ENCODE assay signal across 8 cellular contexts in the genomic region with DNA sequence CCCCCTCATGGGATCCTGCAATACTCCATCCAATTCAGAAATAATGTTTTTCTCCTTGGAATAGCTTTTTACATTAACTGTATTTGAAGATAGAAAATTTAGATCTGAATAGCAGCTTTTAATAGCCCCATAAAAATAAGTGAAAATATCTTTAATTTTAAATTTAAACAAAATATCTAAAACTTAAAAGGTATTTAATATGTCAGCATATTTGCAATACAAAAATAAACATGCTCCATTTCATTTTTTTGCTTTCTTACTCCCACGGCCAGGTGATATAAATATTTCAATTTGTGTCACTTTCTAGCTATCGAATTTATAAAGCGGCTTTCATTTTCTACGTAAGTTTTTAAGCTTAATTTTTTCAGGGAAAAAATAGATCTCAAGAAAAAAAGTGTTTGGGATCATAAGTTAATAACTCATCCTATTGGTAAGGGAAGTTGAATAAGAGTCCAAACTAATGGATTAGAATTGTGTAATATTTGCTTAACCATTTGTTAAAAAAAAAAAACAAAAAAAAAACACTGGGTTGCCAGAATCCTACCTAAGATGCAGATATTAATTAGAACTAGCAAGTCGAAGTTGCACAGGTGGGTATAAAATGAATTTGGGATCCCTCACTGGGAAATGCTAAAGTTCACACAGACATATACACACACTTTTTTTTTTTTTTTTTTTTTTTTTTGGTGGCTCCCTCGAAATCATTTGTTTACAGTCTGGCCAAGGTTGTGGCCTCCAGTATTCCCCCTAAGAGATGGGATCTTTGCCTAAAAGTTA. TPM values are rescaled to one million over a fixed set of nuclear protein-coding genes. Genes with fewer than 3 reads are reported as not detected.
DNase-seq lines count a peak whose midpoint lies in the region; ATAC-seq, FAIRE-seq and TF ChIP-seq lines count a peak whose summit lies in the region.

No MANE protein-coding gene starts in this region.

- H3K4me1 ChIP-seq in K562 (replicated peaks in 1 of 2; ENCODE audit: control insufficient read depth in 2 of 2, insufficient read depth in 2 of 2, low read length in 2 of 2) (peaks cover 11 to 36% of the 10 kb centered on the region in 2 experiments; a peak in 4 of 5 replicates), upper lobe of right lung (peaks cover 44% of the 10 kb centered on the region)

- intact Hi-C loops in K562 (cut with micrococcal nuclease) = loop anchor here (2.0 to 5.0 kb wide), 2 partner anchors 37 to 92 kb away; no protein-coding TSS in a partner anchor
- intact Hi-C loops in upper lobe of right lung (cut with DNase I) = no loop called here

- FAIRE-seq in K562 (lab: Jason Lieb, UNC) = no peak
- FAIRE-seq in GM12891 (lab: Jason Lieb, UNC) = no peak

- H3K4me3 ChIP-seq in K562 (peak overlapping the region; percentile 52), upper lobe of right lung (peak overlapping the region; percentile 76)

- H3K9me3 ChIP-seq in K562 (replicated peaks; ENCODE audit: control insufficient read depth, insufficient read depth, low read depth, low read length) = no peaks in the 10 kb centered on the region
- H3K9me3 ChIP-seq in upper lobe of right lung = no peaks in the 10 kb centered on the region

- DNase-seq in activated naive CD4-positive, alpha-beta T cell treated with anti-CD3 and anti-CD28 coated beads, Interleukin-2, amount 50 U/mL, for 16 hours = no peak
- no peak for DNase-seq in K562 (ENCODE audit: extremely low read depth in 1 of 4, low spot score in 3 of 4)
- DNase-seq in memory B cell (ENCODE audit: low spot score in 2 of 2) = no peak
- DNase-seq in upper lobe of right lung = no peak
- no peak for DNase-seq in GM12891 (ENCODE audit: insufficient read length, low spot score)
- no peak for DNase-seq in dermis blood vessel endothelial cell
- no peak for DNase-seq in activated CD4-positive, alpha-beta T cell treated with anti-CD3 and anti-CD28 coated beads, Interleukin-2, amount 50 U/mL, for 48 hours

- CTCF ChIA-PET in K562 (lab: Yijun Ruan, JAX; ENCODE audit: low intra/inter-chr PET ratio) = no interaction called here

- H3K36me3 Mint-ChIP-seq in activated naive CD4-positive, alpha-beta T cell treated with anti-CD3 and anti-CD28 coated beads, Interleukin-2, amount 50 U/mL, for 24 hours = peaks cover 8% of the 10 kb centered on the region
- H3K36me3 Mint-ChIP-seq in memory B cell = peaks cover 16% of the 10 kb centered on the region

- peaks cover 47% of the 10 kb centered on the region for H3K4me1 Mint-ChIP-seq in activated naive CD4-positive, alpha-beta T cell treated with anti-CD3 and anti-CD28 coated beads, Interleukin-2, amount 50 U/mL, for 24 hours
- H3K4me1 Mint-ChIP-seq in memory B cell = peaks cover 16% of the 10 kb centered on the region

- H3K27ac ChIP-seq in K562 (ENCODE audit: extremely low read depth, low read depth, low read length) (peak overlapping the region; percentile 99), upper lobe of right lung (peak overlapping the region; percentile 99)

- H3K27ac Mint-ChIP-seq in activated naive CD4-positive, alpha-beta T cell treated with anti-CD3 and anti-CD28 coated beads, Interleukin-2, amount 50 U/mL, for 24 hours = peak overlapping the region; percentile 99
- peak overlapping the region; percentile 99 for H3K27ac Mint-ChIP-seq in memory B cell

- no peak for TF ChIP-seq CTCF in K562 (IDR thresholded peaks at IDR 0.05 in 2 of 3, conservative IDR thresholded peaks at IDR 0.05 in 1 of 3; ENCODE audit: insufficient read depth in 2 of 3, low read depth in 1 of 3, low read length in 3 of 3)
- no peak for TF ChIP-seq CTCF in upper lobe of right lung (IDR thresholded peaks at IDR 0.05)

- H4K20me1 ChIP-seq in K562 (replicated peaks; ENCODE audit: control insufficient read depth, insufficient read depth, low read length) = peaks cover 8% of the 10 kb centered on the region

- H3K79me2 ChIP-seq in K562 (ENCODE audit: control insufficient read depth, insufficient read depth, low read length) = peaks cover 74% of the 10 kb centered on the region

- peak overlapping the region; percentile 84 to 99; a peak in 3 of 4 replicates for H3K9ac ChIP-seq in K562 (ENCODE audit: insufficient read depth in 1 of 2, low read depth in 2 of 2, low read length in 2 of 2)

- POLR2A ChIA-PET in K562 (lab: Yijun Ruan, JAX) = interaction anchor here (0.6 to 1.6 kb wide), 10 partner anchors 10 to 164 kb away, joined by 3 to 7 read pairs (median 3); no protein-coding TSS in a partner anchor

- H3K27me3 ChIP-seq in K562 (ENCODE audit: control insufficient read depth in 2 of 2, insufficient read depth in 2 of 2, low read length in 2 of 2) = no peaks in the 10 kb centered on the region
- H3K27me3 ChIP-seq in upper lobe of right lung = no peaks in the 10 kb centered on the region

- no peak for TF ChIP-seq RAD21 in K562 (CRISPR knock-in tag; conservative IDR thresholded peaks at IDR 0.05 in 1 of 2, IDR thresholded peaks at IDR 0.05 in 1 of 2)

- in situ Hi-C loops in K562 (cut with MboI) = no loop called here

- BruUV-seq in K562 (replicated peaks; lab: Mats Ljungman, UMichigan) = no TSS peak

- H3K4me2 ChIP-seq in K562 (ENCODE audit: insufficient read depth, low read length) = peak overlapping the region; percentile 90

- 10% methylated on average over 6 of the region's 6 CpGs for WGBS in K562 (ENCODE audit: insufficient coverage, low coverage, missing lambda C conversion rate)

- H2AFZ ChIP-seq in K562 (ENCODE audit: low read depth, low read length) = peak overlapping the region; percentile 86; the same call in 1 of the 2 replicates

- no peak for TF ChIP-seq EP300 in K562 (IDR thresholded peaks at IDR 0.05; ENCODE audit: low read length)

- H3K36me3 ChIP-seq in K562 (ENCODE audit: control insufficient read depth, insufficient read depth, low read length) (peaks cover 38% of the 10 kb centered on the region), upper lobe of right lung (no peaks in the 10 kb centered on the region)

- no peaks in the 10 kb centered on the region for H3K27me3 Mint-ChIP-seq in activated naive CD4-positive, alpha-beta T cell treated with anti-CD3 and anti-CD28 coated beads, Interleukin-2, amount 50 U/mL, for 24 hours
- H3K27me3 Mint-ChIP-seq in memory B cell = no peaks in the 10 kb centered on the region

- H3K4me3 Mint-ChIP-seq in activated naive CD4-positive, alpha-beta T cell treated with anti-CD3 and anti-CD28 coated beads, Interleukin-2, amount 50 U/mL, for 24 hours = peak overlapping the region; percentile 99
- peak overlapping the region; percentile 97 for H3K4me3 Mint-ChIP-seq in memory B cell

- ATAC-seq in K562 (no peak), memory B cell (ENCODE audit: low read depth) (no peak), upper lobe of right lung (no peak)

- peaks cover 11% of the 10 kb centered on the region for H3K9me1 ChIP-seq in K562 (ENCODE audit: control insufficient read depth, insufficient read depth, low read length)

- no peaks in the 10 kb centered on the region for H3K9me3 Mint-ChIP-seq in activated naive CD4-positive, alpha-beta T cell treated with anti-CD3 and anti-CD28 coated beads, Interleukin-2, amount 50 U/mL, for 24 hours
- no peaks in the 10 kb centered on the region for H3K9me3 Mint-ChIP-seq in memory B cell

- TF ChIP-seq POLR2A in K562 (conservative IDR thresholded peaks at IDR 0.05) = no peak
- no peak for TF ChIP-seq POLR2A in GM12891 (IDR thresholded peaks at IDR 0.05; ENCODE audit: low read depth, low read length)

TF ChIP-seq in K562, 482 proteins besides CTCF, POLR2A, EP300 and RAD21 (continues in another document):
- no peak for TF ChIP-seq CREB5 (CRISPR knock-in tag; IDR thresholded peaks at IDR 0.05)

TF ChIP-seq in GM12891, 5 proteins besides CTCF, POLR2A, EP300 and RAD21:
- TF ChIP-seq POLR2AphosphoS5 (IDR thresholded peaks at IDR 0.05; ENCODE audit: low read depth, low read length) = no peak
- no peak for TF ChIP-seq SPI1 (IDR thresholded peaks at IDR 0.05; ENCODE audit: low read depth, low read length)
- TF ChIP-seq PAX5 (IDR thresholded peaks at IDR 0.05; ENCODE audit: insufficient read depth, low read length, severe bottlenecking) = no peak

RNA-seq across cellular contexts. Expression of gene PPP2R5C, which starts 47.6 kb away (rescaled TPM):
- 275 and 554 TPM in 2 replicates for total RNA-seq in K562 (2011; cell fraction: chromatin; rRNA removed; ENCODE audit: low replicate concordance)
- 143 and 198 TPM in 2 replicates for total RNA-seq in K562 (2011; cell fraction: nucleolus; rRNA removed)
- 367 and 537 TPM in 2 replicates for total RNA-seq in K562 (2011; cell fraction: nucleoplasm; rRNA removed)
- total RNA-seq in K562 (2014; rRNA removed) = 263 and 295 TPM in 2 replicates
- total RNA-seq in K562 (2014; rRNA removed; fragmentation: Illumina TruSeq; extraction: Trizol) = 395 and 448 TPM in 2 replicates
- total RNA-seq in K562 (2015; rRNA removed; fragmentation: Illumina TruSeq; extraction: Trizol) = 284 and 309 TPM in 2 replicates
- 395 and 398 TPM in 2 replicates for total RNA-seq in K562 (2021)
- 266 and 328 TPM in 2 replicates for polyA plus RNA-seq in K562 (2011; rRNA removed)
- 100 and 189 TPM in 2 replicates for polyA plus RNA-seq in K562 (2011; cell fraction: cytosol; rRNA removed)
- polyA plus RNA-seq in K562 (2011; cell fraction: nucleus; rRNA removed) = 140 and 172 TPM in 2 replicates
- polyA plus RNA-seq in K562 (2012) = 237 and 317 TPM in 2 replicates
- polyA plus RNA-seq in K562 (2014; fragmentation: Illumina TruSeq; extraction: Trizol) = 383 and 443 TPM in 2 replicates
- polyA plus RNA-seq in K562 (2014; fragmentation: Nextera tagmentation; extraction: Ambion mirVana) = 100 to 1,000 TPM; 517 to 617 TPM
- polyA plus RNA-seq in K562 (2014; rRNA removed) = 284 and 315 TPM in 2 replicates
- polyA minus RNA-seq in K562 (2011; rRNA and poly(A)+ RNA removed) = 312 and 332 TPM in 2 replicates
- polyA minus RNA-seq in K562 (2011; cell fraction: cytosol; rRNA and poly(A)+ RNA removed) = 118 and 128 TPM in 2 replicates
- polyA minus RNA-seq in K562 (2011; cell fraction: nucleus; rRNA and poly(A)+ RNA removed) = 87.6 and 141 TPM in 2 replicates
- total RNA-seq in upper lobe of right lung = 165 TPM
- 87.1 TPM for polyA plus RNA-seq in GM12891 (2012; ENCODE audit: low read depth, missing spikeins)
- 80.8 and 88.9 TPM in 2 replicates for total RNA-seq in dermis blood vessel endothelial cell
